ENCODE assay signal across 10 cellular contexts in genomic region chr21:29762570-29763082, GRCh38.
"Had no signal": no experiment of that assay in that cellular context is flagged by ENCODE, and none has a peak within 500 bp of the region (broad histone marks: within the 10 kb centered on the region; RNA-seq: fewer than 3 reads in every experiment).

No MANE protein-coding gene starts in this region.

- H3K4me3 Mint-ChIP-seq: H9, HFFc6 had no signal

- H3K36me3 ChIP-seq: HAP-1 had no signal

- H3K9ac ChIP-seq: GM23248 had no signal

- H3K4me3 ChIP-seq: GM23248, HAP-1 had no signal

- H3K9me3 ChIP-seq: HAP-1 had no signal

- ATAC-seq: HCT116 had no signal

- H3K27ac ChIP-seq: GM23248 had no signal

- H3K27ac Mint-ChIP-seq: H9, HFFc6 had no signal

- H3K9me3 Mint-ChIP-seq: H9 had no signal

- DNase-seq: GM23248, GOT3, H7, H9, HCEC 1CT, HFFc6 had no signal

- H3K4me1 ChIP-seq: HAP-1 had no signal

- FAIRE-seq: H1, H54 had no signal

- H2AFZ ChIP-seq: GM23248 had no signal
